27 cellular contexts compared by ENCODE assay signal in genomic region chr15:71271327-71271726, GRCh38.
"Had no signal": no experiment of that assay in that cellular context is flagged by ENCODE, and none has a peak within 500 bp of the region (broad histone marks: within the 10 kb centered on the region; RNA-seq: fewer than 3 reads in every experiment).

No MANE protein-coding gene starts in this region.

- ATAC-seq: stimulated activated effector memory CD8-positive, alpha-beta T cell treated with anti-CD3 and anti-CD28 coated beads, Interleukin-12 subunit alpha, Interleukin-12 subunit beta, amount 100 ng/mL, for 72 hours; stimulated activated memory B cell treated with anti-CD40 and anti-IgM and Interleukin-4, amounts not matched to agents 10 μg/mL and 1 μg/mL and 100 μg/mL, for 72 hours; stimulated activated naive B cell treated with anti-CD40 and anti-IgM and Interleukin-4, amounts not matched to agents 10 μg/mL and 1 μg/mL and 100 μg/mL, for 72 hours; stimulated activated naive CD8-positive, alpha-beta T cell treated with anti-CD3 and anti-CD28 coated beads, Interleukin-15, amount 100 ng/mL, for 72 hours; stimulated activated naive CD8-positive, alpha-beta T cell treated with anti-CD3 and anti-CD28 coated beads, Interleukin-15, Interleukin-2, amounts not matched to agents 100 U/mL and 50 U/mL, for 24 hours; upper lobe of right lung had no signal

- H3K4me3 ChIP-seq: stomach, suprapubic skin, testis, thoracic aorta, thyroid gland, tibial artery, tibial nerve, transverse colon, upper lobe of left lung, upper lobe of right lung, uterus, vagina had no signal

- H3K4me1 ChIP-seq: suprapubic skin, testis, tibial nerve, upper lobe of right lung, uterus had no signal

- H3K9me3 Mint-ChIP-seq: stimulated activated effector memory CD8-positive, alpha-beta T cell treated with anti-CD3 and anti-CD28 coated beads, Interleukin-12 subunit alpha, Interleukin-12 subunit beta, amount 100 ng/mL, for 72 hours; stimulated activated naive CD8-positive, alpha-beta T cell treated with anti-CD3 and anti-CD28 coated beads, Interleukin-15, amount 100 ng/mL, for 72 hours had no signal

- H3K4me3 Mint-ChIP-seq: stimulated activated effector memory CD8-positive, alpha-beta T cell treated with anti-CD3 and anti-CD28 coated beads, Interleukin-12 subunit alpha, Interleukin-12 subunit beta, amount 100 ng/mL, for 72 hours; stimulated activated memory B cell treated with anti-CD40 and anti-IgM and Interleukin-4, amounts not matched to agents 10 μg/mL and 1 μg/mL and 100 μg/mL, for 72 hours; stimulated activated naive B cell treated with anti-CD40 and anti-IgM and Interleukin-4, amounts not matched to agents 10 μg/mL and 1 μg/mL and 100 μg/mL, for 72 hours; stimulated activated naive CD8-positive, alpha-beta T cell treated with anti-CD3 and anti-CD28 coated beads, Interleukin-15, amount 100 ng/mL, for 72 hours; stimulated activated naive CD8-positive, alpha-beta T cell treated with anti-CD3 and anti-CD28 coated beads, Interleukin-15, Interleukin-2, amounts not matched to agents 100 ng/mL and 50 ng/mL, for 24 hours; type B pancreatic cell had no signal

- H3K4me1 Mint-ChIP-seq: stimulated activated effector memory CD8-positive, alpha-beta T cell treated with anti-CD3 and anti-CD28 coated beads, Interleukin-12 subunit alpha, Interleukin-12 subunit beta, amount 100 ng/mL, for 72 hours; stimulated activated memory B cell treated with anti-CD40 and anti-IgM and Interleukin-4, amounts not matched to agents 10 μg/mL and 1 μg/mL and 100 μg/mL, for 72 hours; stimulated activated naive B cell treated with anti-CD40 and anti-IgM and Interleukin-4, amounts not matched to agents 10 μg/mL and 1 μg/mL and 100 μg/mL, for 72 hours; stimulated activated naive CD8-positive, alpha-beta T cell treated with anti-CD3 and anti-CD28 coated beads, Interleukin-15, amount 100 ng/mL, for 72 hours had no signal

- H3K36me3 ChIP-seq: stomach, suprapubic skin, thoracic aorta, thyroid gland, tibial artery, tibial nerve, transverse colon, upper lobe of left lung, upper lobe of right lung, uterus, vagina had no signal

- H3K36me3 Mint-ChIP-seq: stimulated activated effector memory CD8-positive, alpha-beta T cell treated with anti-CD3 and anti-CD28 coated beads, Interleukin-12 subunit alpha, Interleukin-12 subunit beta, amount 100 ng/mL, for 72 hours; stimulated activated memory B cell treated with anti-CD40 and anti-IgM and Interleukin-4, amounts not matched to agents 10 μg/mL and 1 μg/mL and 100 μg/mL, for 72 hours; stimulated activated naive B cell treated with anti-CD40 and anti-IgM and Interleukin-4, amounts not matched to agents 10 μg/mL and 1 μg/mL and 100 μg/mL, for 72 hours had no signal

- H3K27ac ChIP-seq: stomach, suprapubic skin, testis, thoracic aorta, thyroid gland, tibial artery, tibial nerve, transverse colon, upper lobe of left lung, upper lobe of right lung, uterus, vagina had no signal

- H3K27ac Mint-ChIP-seq: stimulated activated effector memory CD8-positive, alpha-beta T cell treated with anti-CD3 and anti-CD28 coated beads, Interleukin-12 subunit alpha, Interleukin-12 subunit beta, amount 100 ng/mL, for 72 hours; stimulated activated memory B cell treated with anti-CD40 and anti-IgM and Interleukin-4, amounts not matched to agents 10 μg/mL and 1 μg/mL and 100 μg/mL, for 72 hours; stimulated activated naive B cell treated with anti-CD40 and anti-IgM and Interleukin-4, amounts not matched to agents 10 μg/mL and 1 μg/mL and 100 μg/mL, for 72 hours; stimulated activated naive CD8-positive, alpha-beta T cell treated with anti-CD3 and anti-CD28 coated beads, Interleukin-15, Interleukin-2, amounts not matched to agents 100 ng/mL and 50 ng/mL, for 24 hours; type B pancreatic cell had no signal

- H3K27me3 ChIP-seq: stomach, suprapubic skin, testis, thyroid gland, tibial artery, tibial nerve, transverse colon, upper lobe of left lung, upper lobe of right lung, uterus, vagina had no signal

- DNase-seq: stimulated activated CD4-positive, alpha-beta T cell treated with anti-CD3 and anti-CD28 coated beads, Interleukin-2, amount 100 ng/mL, for 48 hours; stimulated activated CD4-positive, alpha-beta T cell treated with anti-CD3 and anti-CD28 coated beads, Interleukin-4, amount 100 ng/mL, for 1 hour; stimulated activated CD4-positive, alpha-beta T cell treated with anti-CD3 and anti-CD28 coated beads, Interleukin-4, amount 100 ng/mL, for 24 hours; stimulated activated CD4-positive, alpha-beta T cell treated with anti-CD3 and anti-CD28 coated beads, Interleukin-4, amount 100 ng/mL, for 4 hours; stimulated activated CD8-positive, alpha-beta memory T cell treated with anti-CD3 and anti-CD28 coated beads, Interleukin-4, amount 100 ng/mL, for 48 hours; stimulated activated naive B cell treated with anti-CD40 and anti-IgM and Interleukin-4, amounts not matched to agents 10 μg/mL and 1 μg/mL and 100 μg/mL, for 72 hours; stimulated activated naive CD4-positive, alpha-beta T cell; stimulated activated naive CD4-positive, alpha-beta T cell treated with Interleukin-2 at 50 U/mL for 16 hours; stimulated activated naive CD8-positive, alpha-beta T cell treated with anti-CD3 and anti-CD28 coated beads, Interleukin-15, amount 100 ng/mL, for 72 hours; stimulated activated naive CD8-positive, alpha-beta T cell treated with anti-CD3 and anti-CD28 coated beads, Interleukin-15, Interleukin-2, amounts not matched to agents 100 U/mL and 50 U/mL, for 24 hours; stomach; substantia nigra; testis; thyroid gland; tibial artery; transverse colon; upper lobe of left lung; upper lobe of right lung; uterus had no signal

- H3K27me3 Mint-ChIP-seq: stimulated activated naive CD8-positive, alpha-beta T cell treated with anti-CD3 and anti-CD28 coated beads, Interleukin-15, Interleukin-2, amounts not matched to agents 100 ng/mL and 50 ng/mL, for 24 hours; type B pancreatic cell had no signal

- H3K9me3 ChIP-seq: stomach, suprapubic skin, testis, thoracic aorta, thyroid gland, tibial artery, upper lobe of right lung, uterus, vagina had no signal
